ENCODE assay signal across 19 cellular contexts in the genomic region with DNA sequence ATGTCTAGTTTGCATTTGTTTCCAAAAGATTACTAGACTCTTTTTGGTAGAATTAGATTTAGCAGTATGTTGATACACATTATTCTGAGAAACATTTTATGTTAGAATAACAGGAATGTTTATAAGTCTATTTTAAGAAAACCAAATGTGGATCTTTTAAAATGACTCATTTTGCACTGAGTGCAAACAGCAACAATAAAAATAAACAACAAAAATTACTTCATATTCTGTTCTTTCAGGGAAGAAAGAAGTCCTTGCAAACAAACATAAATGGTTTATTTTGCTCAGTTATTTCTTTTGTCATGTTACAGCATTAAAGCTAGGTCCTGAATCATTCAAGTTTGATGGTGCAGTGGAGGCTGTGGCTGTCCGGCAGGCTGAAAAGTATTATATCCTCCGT.
A peak's percentile ranks its signal among the peaks of the same experiment; 100 is the strongest.
DNase-seq lines count a peak whose midpoint lies in the region; ATAC-seq, FAIRE-seq and TF ChIP-seq lines count a peak whose summit lies in the region.
"Had no signal": no experiment of that assay in that cellular context is flagged by ENCODE, and none has a peak within 500 bp of the region (broad histone marks: within the 10 kb centered on the region; RNA-seq: fewer than 3 reads in every experiment).

No MANE protein-coding gene starts in this region.

- no peak for ATAC-seq in HG02759 (IDR thresholded peaks at IDR 0.05; ENCODE audit: unreplicated experiment)
- ATAC-seq: A549; CD8-positive, alpha-beta T cell had no signal

- H3K4me3 Mint-ChIP-seq in CD14-positive monocyte: no peak overlapping the region
- H3K4me3 Mint-ChIP-seq: CD8-positive, alpha-beta T cell; H9 had no signal

- no peaks in the 10 kb centered on the region for H3K4me1 Mint-ChIP-seq in CD14-positive monocyte
- H3K4me1 Mint-ChIP-seq: H9 had no signal

- H3K27me3 Mint-ChIP-seq in CD14-positive monocyte (ENCODE audit: low read depth in 3 of 3): no peaks in the 10 kb centered on the region

- intact Hi-C loops in CD14-positive monocyte (cut with micrococcal nuclease): no loop called here

- DNase-seq in LHCN-M2 (ENCODE audit: low read depth): peak; percentile 21
- DNase-seq in foreskin fibroblast: peak; percentile 6 to 26
- no peak for DNase-seq in NCI-H526 treated with DMSO at 0.1 percent for 48 hours (lab: John Stamatoyannopoulos, UW)
- no peak for DNase-seq in UCSD-AML1 (lab: John Stamatoyannopoulos, UW; ENCODE audit: unreplicated experiment)
- DNase-seq in CD14-positive monocyte (ENCODE audit: low spot score): no peak
- DNase-seq: BE2C; CD8-positive, alpha-beta T cell; COR-L47; DMS153; DMS79 treated with DMSO at 0.1 percent for 48 hours; GDM1; GOT3; H9; KBM-7 had no signal

- H3K27ac Mint-ChIP-seq in CD14-positive monocyte: no peak overlapping the region
- H3K27ac Mint-ChIP-seq: CD8-positive, alpha-beta T cell; H9 had no signal

- no peaks in the 10 kb centered on the region for H3K9me3 Mint-ChIP-seq in CD14-positive monocyte
- H3K9me3 Mint-ChIP-seq: CD8-positive, alpha-beta T cell; H9 had no signal

- no peak overlapping the region for H3K4me3 ChIP-seq in foreskin fibroblast (ENCODE audit: low read depth in 1 of 2, low read length in 2 of 2)
- H3K4me3 ChIP-seq: A549 had no signal

- no peak for TF ChIP-seq CTCF in foreskin fibroblast (IDR thresholded peaks at IDR 0.05; ENCODE audit: low read depth, low read length)
- TF ChIP-seq CTCF in CD14-positive monocyte (IDR thresholded peaks at IDR 0.05): no peak

- FAIRE-seq in endometrium (lab: Jason Lieb, UNC): peak; percentile 57
- FAIRE-seq: A549, D721Med, GM12892 had no signal

- peaks cover 26 to 27% of the 10 kb centered on the region in 2 donors for H3K36me3 Mint-ChIP-seq in CD14-positive monocyte

Comparison
In these comparisons a context has a peak if more than half of its experiments do, and no peak if none do; other contexts are left out.
1. DNase-seq: peak in LHCN-M2 (single experiment) and foreskin fibroblast (2 of 2); none in NCI-H526 treated with DMSO at 0.1 percent for 48 hours (single experiment), UCSD-AML1 (single experiment) and CD14-positive monocyte (single experiment).